In genomic region chr19:3699741-3700241, GRCh38 we compare ENCODE assay signal across 8 cellular contexts. TPM values are rescaled to one million over a fixed set of nuclear protein-coding genes. Genes with fewer than 3 reads are reported as not detected.
A peak's percentile ranks its signal among the peaks of the same experiment; 100 is the strongest.
DNase-seq lines count a peak whose midpoint lies in the region; ATAC-seq and TF ChIP-seq lines count a peak whose summit lies in the region.

No MANE protein-coding gene starts in this region.

- H3K4me1 ChIP-seq in OCI-LY3 (ENCODE audit: low read length): peaks cover 34% of the 10 kb centered on the region
- H3K4me1 ChIP-seq in endodermal cell (ENCODE audit: control insufficient read depth, insufficient read depth, low read length): no peaks in the 10 kb centered on the region

- ATAC-seq in GM21619 (IDR thresholded peaks at IDR 0.05; ENCODE audit: unreplicated experiment): peak; percentile 25

- H3K9me3 Mint-ChIP-seq in endodermal cell (no peaks in the 10 kb centered on the region), osteocyte (ENCODE audit: unreplicated experiment) (no peaks in the 10 kb centered on the region)

- H3K4me2 ChIP-seq in OCI-LY3 (ENCODE audit: low read length): peak overlapping the region; percentile 95

- POLR2A ChIA-PET in BJ (lab: Charles Lee): interaction anchor here (0.6 kb wide), 2 partner anchors 32 to 123 kb away, joined by 3 read pairs; no protein-coding TSS in a partner anchor

- H3K27me3 ChIP-seq in BJ (ENCODE audit: control insufficient read depth, insufficient read depth, low read length) (no peaks in the 10 kb centered on the region), OCI-LY3 (ENCODE audit: low read depth, low read length) (no peaks in the 10 kb centered on the region), endodermal cell (ENCODE audit: control insufficient read depth, insufficient read depth, low read length, poor library complexity, severe bottlenecking) (no peaks in the 10 kb centered on the region)

- H3K27ac Mint-ChIP-seq in endodermal cell: peak overlapping the region; percentile 68
- peak overlapping the region; percentile 89 for H3K27ac Mint-ChIP-seq in osteocyte (ENCODE audit: unreplicated experiment)

- no peaks in the 10 kb centered on the region for H3K9me3 ChIP-seq in OCI-LY3 (ENCODE audit: insufficient read depth, low read length)
- H3K9me3 ChIP-seq in endodermal cell (ENCODE audit: control insufficient read depth, low read length): no peaks in the 10 kb centered on the region

- H3K27me3 Mint-ChIP-seq in endodermal cell (ENCODE audit: insufficient read depth): no peaks in the 10 kb centered on the region
- H3K27me3 Mint-ChIP-seq in osteocyte (ENCODE audit: unreplicated experiment): no peaks in the 10 kb centered on the region

- peaks cover 30% of the 10 kb centered on the region for H4K20me1 ChIP-seq in OCI-LY3 (ENCODE audit: insufficient read depth, low read length)

- no peak overlapping the region for H2AFZ ChIP-seq in OCI-LY3 (ENCODE audit: low read depth, low read length)

- peaks cover 7% of the 10 kb centered on the region; the same call in 1 of the 2 replicates for H3K36me3 ChIP-seq in BJ (ENCODE audit: control insufficient read depth, insufficient read depth, low read length)
- H3K36me3 ChIP-seq in OCI-LY3 (replicated peaks; ENCODE audit: low read depth, low read length): peaks cover 1% of the 10 kb centered on the region
- no peaks in the 10 kb centered on the region for H3K36me3 ChIP-seq in endodermal cell (ENCODE audit: control insufficient read depth, insufficient read depth, low read length)

- H3K4me3 ChIP-seq in BJ (ENCODE audit: low read depth, low read length) (peak overlapping the region; percentile 93), OCI-LY3 (ENCODE audit: low read length) (peak overlapping the region; percentile 92), endodermal cell (ENCODE audit: low read length) (peak overlapping the region; percentile 86)

- H3K9ac ChIP-seq in OCI-LY3 (ENCODE audit: low read length): peak overlapping the region; percentile 82
- peak overlapping the region; percentile 57 for H3K9ac ChIP-seq in endodermal cell (ENCODE audit: extremely low read depth, low read length, poor library complexity, severe bottlenecking)

- no peak for TF ChIP-seq CTCF in BJ (IDR thresholded peaks at IDR 0.05; ENCODE audit: insufficient read depth, low read depth, low read length)
- TF ChIP-seq CTCF in OCI-LY3 (IDR thresholded peaks at IDR 0.05; ENCODE audit: low read depth, low read length): peak; percentile 10; the same call in 1 of the 2 replicates
- no peak for TF ChIP-seq CTCF in endodermal cell (conservative IDR thresholded peaks at IDR 0.05)
- no peak for TF ChIP-seq CTCF in osteocyte (IDR thresholded peaks at IDR 0.05)

- WGBS in endodermal cell (ENCODE audit: insufficient coverage in 1 of 2, insufficient read length in 1 of 2), 2 experiments: 0 to 2% methylated on average over 3 to 43 of the region's 43 CpGs

- CTCF ChIA-PET in BJ (lab: Yijun Ruan, JAX): interaction anchor here (0.8 to 9.5 kb wide), 9 partner anchors 10 to 119 kb away, joined by 3 to 99 read pairs (median 7); no protein-coding TSS in a partner anchor

- no peak for DNase-seq in BJ (ENCODE audit: low read depth)
- no peak for DNase-seq in endodermal cell
- DNase-seq in osteocyte (ENCODE audit: extremely low spot score, unreplicated experiment): no peak
- no peak for DNase-seq in NCI-H146 (lab: John Stamatoyannopoulos, UW)
- no peak for DNase-seq in kidney glomerular epithelial cell (lab: John Stamatoyannopoulos, UW)
- no peak for DNase-seq in MV-4-11 (lab: John Stamatoyannopoulos, UW)

- H3K4me3 Mint-ChIP-seq in endodermal cell: peak overlapping the region; percentile 79
- peak overlapping the region; percentile 92 for H3K4me3 Mint-ChIP-seq in osteocyte (ENCODE audit: unreplicated experiment)

- H3K4me1 Mint-ChIP-seq in endodermal cell (no peaks in the 10 kb centered on the region), osteocyte (ENCODE audit: unreplicated experiment) (peaks cover 24% of the 10 kb centered on the region)

- H3K36me3 Mint-ChIP-seq in endodermal cell (ENCODE audit: low read depth) (peaks cover 5% of the 10 kb centered on the region), osteocyte (ENCODE audit: unreplicated experiment) (no peaks in the 10 kb centered on the region)

- H3K27ac ChIP-seq in OCI-LY3 (ENCODE audit: low read length) (peak overlapping the region; percentile 88), endodermal cell (ENCODE audit: low read depth, low read length) (no peak overlapping the region)

- H3K79me2 ChIP-seq in OCI-LY3 (ENCODE audit: low read length): peaks cover 53% of the 10 kb centered on the region

RNA-seq across cellular contexts. Expression of gene PIP5K1C, which starts 0.5 kb away (rescaled TPM):
- polyA plus RNA-seq in BJ (2011; rRNA removed): 14.2 and 35.3 TPM in 2 replicates
- 68.9 and 70.9 TPM in 2 replicates for polyA minus RNA-seq in BJ (2011; rRNA and poly(A)+ RNA removed)
- total RNA-seq in endodermal cell: 10 to 100 TPM; 43.5 to 51.5 TPM
- 25.0 TPM for polyA plus RNA-seq in endodermal cell (2013, experiment 1 of 2)
- polyA plus RNA-seq in endodermal cell (2013, experiment 2 of 2): 23.0 TPM
- 73.0 and 75.7 TPM in 2 replicates for total RNA-seq in osteocyte

RNA-seq across cellular contexts. Expression of gene TJP3, which starts 8.4 kb away (rescaled TPM):
- not detected in 2 replicates for polyA plus RNA-seq in BJ (2011; rRNA removed)
- not detected in 2 replicates for polyA minus RNA-seq in BJ (2011; rRNA and poly(A)+ RNA removed)
- total RNA-seq in endodermal cell: 10 to 100 TPM; 15.7 to 25.9 TPM
- 6.2 TPM for polyA plus RNA-seq in endodermal cell (2013, experiment 1 of 2)
- polyA plus RNA-seq in endodermal cell (2013, experiment 2 of 2): 3.4 TPM
- not detected in 2 replicates for total RNA-seq in osteocyte

Comparison
In these comparisons a context has a peak if more than half of its experiments do, and no peak if none do; other contexts are left out.
1. RNA of gene TJP3, which starts 8.4 kb away (total RNA-seq): 15.7 to 25.9 TPM in endodermal cell; not detected in osteocyte; every median in the first group is over 10 times any median in the second.
2. Peak in every context shown above with its lines, with median percentiles within 50 percentile points of each other: H3K4me3 ChIP-seq.